1 cellular context compared by ENCODE assay signal in genomic region chr17:82812601-82813000, GRCh38.
TF ChIP-seq lines count a peak whose summit lies in the region.

No MANE protein-coding gene starts in this region.

TF ChIP-seq in HepG2, 621 proteins besides CTCF, POLR2A, EP300 and RAD21:
- no peak for TF ChIP-seq BRD4 (CRISPR knock-in tag; IDR thresholded peaks at IDR 0.05)
- peak; percentile 25; the same call in 1 of the 2 replicates for TF ChIP-seq ZNF770 (CRISPR knock-in tag; IDR thresholded peaks at IDR 0.05)
TF ChIP-seq in HepG2: peak in this region for 1.
